16 cellular contexts compared by ENCODE assay signal in genomic region chr1:12006167-12006921, GRCh38. TPM values are rescaled to one million over a fixed set of nuclear protein-coding genes. Genes with fewer than 3 reads are reported as not detected.
A peak's percentile ranks its signal among the peaks of the same experiment; 100 is the strongest.
DNase-seq lines count a peak whose midpoint lies in the region; ATAC-seq and FAIRE-seq lines count a peak whose summit lies in the region.
"Had no signal": no experiment of that assay in that cellular context is flagged by ENCODE, and none has a peak within 500 bp of the region (broad histone marks: within the 10 kb centered on the region; RNA-seq: fewer than 3 reads in every experiment).

No MANE protein-coding gene starts in this region.

- H3K4me3 Mint-ChIP-seq in stimulated activated effector memory CD8-positive, alpha-beta T cell treated with anti-CD3 and anti-CD28 coated beads, Interleukin-12 subunit alpha, Interleukin-12 subunit beta, amount 100 ng/mL, for 72 hours = no peak overlapping the region
- H3K4me3 Mint-ChIP-seq: HFFc6 had no signal

- H3K4me1 Mint-ChIP-seq in stimulated activated effector memory CD8-positive, alpha-beta T cell treated with anti-CD3 and anti-CD28 coated beads, Interleukin-12 subunit alpha, Interleukin-12 subunit beta, amount 100 ng/mL, for 72 hours = peaks cover 10% of the 10 kb centered on the region

- no peaks in the 10 kb centered on the region for H3K27me3 ChIP-seq in H7 (ENCODE audit: control insufficient read depth, insufficient read depth, low read length)
- H3K27me3 ChIP-seq: BE2C, Peyer's patch had no signal

- H3K36me3 ChIP-seq in H7 (replicated peaks; ENCODE audit: control insufficient read depth, insufficient read depth, low read length) = peaks cover 63% of the 10 kb centered on the region

- DNase-seq in GM18507 (ENCODE audit: extremely low spot score, insufficient read length, low read depth) = no peak
- DNase-seq in H7 = peak; percentile 56
- DNase-seq in left kidney (ENCODE audit: low read depth, low spot score) = peak; percentile 53
- DNase-seq in stimulated activated effector memory CD8-positive, alpha-beta T cell treated with anti-CD3 and anti-CD28 coated beads, Interleukin-12 subunit alpha, Interleukin-12 subunit beta, amount 100 ng/mL, for 72 hours (ENCODE audit: low spot score in 2 of 2) = no peak
- no peak for DNase-seq in central memory CD4-positive, alpha-beta T cell
- DNase-seq: BE2C, GF-D8, HFFc6, NCI-H1417, NCI-H1930, NCI-H2171, Peyer's patch, SHP77 treated with DMSO at 0.1 percent for 48 hours had no signal

- H3K36me3 Mint-ChIP-seq in stimulated activated effector memory CD8-positive, alpha-beta T cell treated with anti-CD3 and anti-CD28 coated beads, Interleukin-12 subunit alpha, Interleukin-12 subunit beta, amount 100 ng/mL, for 72 hours = peaks cover 87% of the 10 kb centered on the region

- H3K4me3 ChIP-seq in H7 (ENCODE audit: insufficient read depth, low read depth, low read length) = no peak overlapping the region
- H3K4me3 ChIP-seq: Peyer's patch had no signal

- H3K9me3 Mint-ChIP-seq in stimulated activated effector memory CD8-positive, alpha-beta T cell treated with anti-CD3 and anti-CD28 coated beads, Interleukin-12 subunit alpha, Interleukin-12 subunit beta, amount 100 ng/mL, for 72 hours = no peaks in the 10 kb centered on the region
- H3K9me3 Mint-ChIP-seq: HFFc6 had no signal

- peak overlapping the region; percentile 17 for H3K27ac Mint-ChIP-seq in stimulated activated effector memory CD8-positive, alpha-beta T cell treated with anti-CD3 and anti-CD28 coated beads, Interleukin-12 subunit alpha, Interleukin-12 subunit beta, amount 100 ng/mL, for 72 hours
- H3K27ac Mint-ChIP-seq: HFFc6 had no signal

- FAIRE-seq in GM18507 (lab: Jason Lieb, UNC) = peak; percentile 59
- FAIRE-seq: H1 had no signal

- ATAC-seq in stimulated activated effector memory CD8-positive, alpha-beta T cell treated with anti-CD3 and anti-CD28 coated beads, Interleukin-12 subunit alpha, Interleukin-12 subunit beta, amount 100 ng/mL, for 72 hours = no peak
- ATAC-seq in HG03045 (IDR thresholded peaks at IDR 0.05; ENCODE audit: unreplicated experiment) (no peak), HG02973 (IDR thresholded peaks at IDR 0.05; ENCODE audit: unreplicated experiment) (no peak)

RNA-seq across cellular contexts. Expression of gene MIIP, which starts 13.0 kb away (rescaled TPM):
- 165 and 172 TPM in 2 replicates for total RNA-seq in H7 (2014; rRNA removed; shearing (Covaris generic))

RNA-seq across cellular contexts. Expression of gene MFN2, which starts 26.1 kb away (rescaled TPM):
- total RNA-seq in H7 (2014; rRNA removed; shearing (Covaris generic)) = 84.1 and 85.8 TPM in 2 replicates

RNA-seq across cellular contexts. Expression of gene TNFRSF8, which starts 56.8 kb away (rescaled TPM):
- total RNA-seq in H7 (2014; rRNA removed; shearing (Covaris generic)) = 14.6 and 16.0 TPM in 2 replicates
- total RNA-seq: Peyer's patch had no signal

Comparison
In these comparisons a context has a peak if more than half of its experiments do, and no peak if none do; other contexts are left out.
1. DNase-seq: peak in H7 (single experiment) and left kidney (single experiment); none in GM18507 (single experiment), stimulated activated effector memory CD8-positive, alpha-beta T cell treated with anti-CD3 and anti-CD28 coated beads, Interleukin-12 subunit alpha, Interleukin-12 subunit beta, amount 100 ng/mL, for 72 hours (0 of 2) and central memory CD4-positive, alpha-beta T cell (single experiment).